In the genomic region with DNA sequence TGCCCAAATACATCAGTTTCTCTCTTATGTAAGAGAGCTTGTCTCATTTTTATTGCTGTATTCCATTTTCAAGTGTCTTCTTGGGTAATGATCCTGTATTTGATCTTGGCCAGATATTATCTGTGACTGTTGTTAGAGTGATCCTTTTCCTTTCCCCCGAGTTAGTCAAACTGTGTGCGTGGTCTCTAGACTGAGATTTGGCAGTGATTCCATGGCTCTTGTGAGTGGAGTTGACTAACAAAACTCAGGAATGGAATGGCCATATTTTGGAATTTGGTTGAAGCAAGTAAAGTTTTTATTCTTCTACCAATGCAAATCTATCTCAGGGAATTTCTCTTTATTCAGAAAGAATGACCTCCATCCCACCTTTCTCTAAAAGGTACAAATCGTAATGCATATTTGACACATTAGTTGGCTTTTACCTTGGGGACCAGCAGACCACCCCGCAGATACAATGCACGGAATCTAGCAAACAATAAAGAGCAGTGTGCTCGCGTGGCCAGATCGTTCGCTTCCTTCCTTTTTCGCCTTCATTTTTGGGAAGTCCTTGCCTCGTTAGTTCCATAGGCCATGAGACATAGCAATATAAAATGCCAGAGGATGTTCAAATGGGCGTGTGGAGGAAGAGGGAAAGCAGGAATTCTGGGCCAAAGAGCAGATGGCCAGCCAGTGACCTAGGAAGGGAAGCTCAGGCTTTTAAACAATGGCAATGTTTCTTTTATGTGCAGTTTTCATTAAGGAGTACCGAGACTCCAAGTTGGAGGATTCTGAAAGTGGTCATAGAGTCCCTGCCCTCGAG, we compare ENCODE assay signal across 21 cellular contexts. TPM values are rescaled to one million over a fixed set of nuclear protein-coding genes. Genes with fewer than 3 reads are reported as not detected.
DNase-seq lines count a peak whose midpoint lies in the region; ATAC-seq and TF ChIP-seq lines count a peak whose summit lies in the region.
"Had no signal": no experiment of that assay in that cellular context is flagged by ENCODE, and none has a peak within 500 bp of the region (broad histone marks: within the 10 kb centered on the region; RNA-seq: fewer than 3 reads in every experiment).

No MANE protein-coding gene starts in this region.

- TF ChIP-seq CTCF in fibroblast of the aortic adventitia (IDR thresholded peaks at IDR 0.05; ENCODE audit: insufficient read depth, low read length) (no peak), vagina (IDR thresholded peaks at IDR 0.05) (no peak)

- H4K91ac ChIP-seq in trophoblast cell (ENCODE audit: low read depth, low read length), result no peak overlapping the region

- DNase-seq in fibroblast of the aortic adventitia (ENCODE audit: low read depth) (peak; percentile 30), trophoblast cell (no peak), vagina (ENCODE audit: extremely low spot score in 2 of 2) (no peak), T-helper 17 cell (no peak)
- DNase-seq in stimulated activated naive CD8-positive, alpha-beta T cell treated with anti-CD3 and anti-CD28 coated beads, Interleukin-15, Interleukin-2, amounts not matched to agents 100 U/mL and 50 U/mL, for 24 hours, result no peak
- DNase-seq: activated CD4-positive, alpha-beta memory T cell treated with anti-CD3 and anti-CD28 coated beads for 36 hours; activated naive CD4-positive, alpha-beta T cell treated with anti-CD3 and anti-CD28 coated beads for 36 hours; activated T-cell treated with anti-CD3 and anti-CD28 coated beads, Interleukin-2, amount 50 U/mL, for 1 hour; CD4-positive, alpha-beta memory T cell; DMS153; NCI-H187; NCI-H2227 treated with DMSO at 0.1 percent for 48 hours; PC-9; SJCRH30; stimulated activated CD4-positive, alpha-beta T cell treated with anti-CD3 and anti-CD28 coated beads, Interleukin-1b, Interleukin-23, amount 100 ng/mL, for 48 hours had no signal

- no peak overlapping the region for H3K23ac ChIP-seq in trophoblast cell (ENCODE audit: low read length)

- H3K4me1 Mint-ChIP-seq in T-helper 17 cell, result peaks cover 68% of the 10 kb centered on the region

- H3K27me3 Mint-ChIP-seq in T-helper 17 cell, result no peaks in the 10 kb centered on the region
- H3K27me3 Mint-ChIP-seq: activated CD4-positive, alpha-beta memory T cell treated with anti-CD3 and anti-CD28 coated beads for 36 hours; CD4-positive, alpha-beta memory T cell; stimulated activated naive CD8-positive, alpha-beta T cell treated with anti-CD3 and anti-CD28 coated beads, Interleukin-15, Interleukin-2, amounts not matched to agents 100 ng/mL and 50 ng/mL, for 24 hours had no signal

- no peak overlapping the region for H4K8ac ChIP-seq in trophoblast cell (ENCODE audit: low read depth, low read length)

- no peak overlapping the region for H2BK120ac ChIP-seq in trophoblast cell (ENCODE audit: insufficient read depth, low read length, poor library complexity)

- peaks cover 85 to 100% (median 98%) of the 10 kb centered on the region in 11 experiments for H4K20me1 ChIP-seq in BLaER1 treated with 17β-estradiol and CSF1 and Interleukin-3, amounts not matched to agents 10 nM and 100 nM

- H3K27me3 ChIP-seq in BLaER1 treated with 17β-estradiol and CSF1 and Interleukin-3, amounts not matched to agents 10 nM and 100 nM, result no peaks in the 10 kb centered on the region
- H3K27me3 ChIP-seq in trophoblast cell (ENCODE audit: insufficient read depth, low read length), result no peaks in the 10 kb centered on the region
- no peaks in the 10 kb centered on the region for H3K27me3 ChIP-seq in vagina
- H3K27me3 ChIP-seq: ovary, SJCRH30 had no signal

- H3K14ac ChIP-seq in trophoblast cell (ENCODE audit: low read length), result no peak overlapping the region

- H3K4me1 ChIP-seq in BLaER1 treated with 17β-estradiol and CSF1 and Interleukin-3, amounts not matched to agents 10 nM and 100 nM, result peaks cover 19 to 100% (median 52%) of the 10 kb centered on the region in 10 experiments; a peak in 19 of 20 replicates
- peaks cover 16 to 21% of the 10 kb centered on the region in 2 experiments for H3K4me1 ChIP-seq in trophoblast cell (ENCODE audit: control insufficient read depth in 1 of 2, insufficient read depth in 2 of 2, low read length in 2 of 2)
- peaks cover 38% of the 10 kb centered on the region for H3K4me1 ChIP-seq in vagina
- H3K4me1 ChIP-seq: SJCRH30 had no signal

- no peak overlapping the region for H2BK12ac ChIP-seq in trophoblast cell (ENCODE audit: low read length)

- no peak overlapping the region for H2AFZ ChIP-seq in trophoblast cell (ENCODE audit: insufficient read depth, low read length, poor library complexity)
- H2AFZ ChIP-seq: PC-9 had no signal

- intact Hi-C loops in vagina (cut with DNase I), result no loop called here

- H3K4me3 ChIP-seq in BLaER1 treated with 17β-estradiol and CSF1 and Interleukin-3, amounts not matched to agents 10 nM and 100 nM, result no peak overlapping the region
- H3K4me3 ChIP-seq in fibroblast of the aortic adventitia (ENCODE audit: low read depth, low read length) (no peak overlapping the region), trophoblast cell (ENCODE audit: low read depth, low read length) (no peak overlapping the region), vagina (no peak overlapping the region)
- H3K4me3 ChIP-seq: ovary, PC-9, SJCRH30 had no signal

- peaks cover 3% of the 10 kb centered on the region for H3K36me3 Mint-ChIP-seq in T-helper 17 cell (ENCODE audit: low read depth)
- H3K36me3 Mint-ChIP-seq: WTC11 had no signal

- H3K9ac ChIP-seq in BLaER1 treated with 17β-estradiol and CSF1 and Interleukin-3, amounts not matched to agents 10 nM and 100 nM, result no peak overlapping the region
- no peak overlapping the region for H3K9ac ChIP-seq in trophoblast cell (ENCODE audit: low read length)

- H3K27ac ChIP-seq in BLaER1 treated with 17β-estradiol and CSF1 and Interleukin-3, amounts not matched to agents 10 nM and 100 nM, result 0 out of 22 replicates have a peak overlapping the region, but pooled peaks of 1 of the 11 experiments have one; percentile 2
- H3K27ac ChIP-seq in KOPT-K1 (ENCODE audit: low read depth, low read length, poor library complexity, severe bottlenecking) (peak overlapping the region; percentile 53), trophoblast cell (ENCODE audit: low read depth, low read length) (no peak overlapping the region), vagina (no peak overlapping the region)
- H3K27ac ChIP-seq: PC-9, SJCRH30 had no signal

- ATAC-seq in GM18511 (IDR thresholded peaks at IDR 0.05; ENCODE audit: unreplicated experiment), result no peak
- no peak for ATAC-seq in stimulated activated naive CD8-positive, alpha-beta T cell treated with anti-CD3 and anti-CD28 coated beads, Interleukin-15, Interleukin-2, amounts not matched to agents 100 U/mL and 50 U/mL, for 24 hours
- ATAC-seq in T-helper 17 cell, result no peak
- ATAC-seq: WTC11 had no signal

- H3K4me3 Mint-ChIP-seq in T-helper 17 cell, result no peak overlapping the region
- H3K4me3 Mint-ChIP-seq: activated CD4-positive, alpha-beta memory T cell treated with anti-CD3 and anti-CD28 coated beads for 36 hours; activated naive CD4-positive, alpha-beta T cell treated with anti-CD3 and anti-CD28 coated beads for 36 hours; stimulated activated naive CD8-positive, alpha-beta T cell treated with anti-CD3 and anti-CD28 coated beads, Interleukin-15, Interleukin-2, amounts not matched to agents 100 ng/mL and 50 ng/mL, for 24 hours; WTC11 had no signal

- no peaks in the 10 kb centered on the region for H3K9me3 ChIP-seq in BLaER1 treated with 17β-estradiol and CSF1 and Interleukin-3, amounts not matched to agents 10 nM and 100 nM (replicated peaks in 1 of 11)
- no peaks in the 10 kb centered on the region for H3K9me3 ChIP-seq in KOPT-K1 (ENCODE audit: insufficient read depth, low read length, poor library complexity, severe bottlenecking)
- H3K9me3 ChIP-seq in trophoblast cell (ENCODE audit: insufficient read depth, low read depth, low read length), result no peaks in the 10 kb centered on the region
- H3K9me3 ChIP-seq in vagina, result no peaks in the 10 kb centered on the region
- no peaks in the 10 kb centered on the region for H3K9me3 ChIP-seq in T-helper 17 cell (ENCODE audit: control insufficient read depth, low read length, poor library complexity, severe bottlenecking)
- H3K9me3 ChIP-seq: ovary, SJCRH30 had no signal

- no peak overlapping the region for H3K18ac ChIP-seq in trophoblast cell (ENCODE audit: low read length)

- no CpG with 5 or more reads among the region's 14 CpGs for WGBS in trophoblast cell (ENCODE audit: extremely low coverage, insufficient coverage, insufficient read length)

- H3K79me2 ChIP-seq in trophoblast cell (ENCODE audit: control insufficient read depth, insufficient read depth, low read length, poor library complexity), result peaks cover 7% of the 10 kb centered on the region

- no peak for TF ChIP-seq POLR2A in vagina (IDR thresholded peaks at IDR 0.05)

- no peak overlapping the region for H4K12ac ChIP-seq in trophoblast cell (ENCODE audit: low read depth, low read length)

- no peak overlapping the region for H2BK5ac ChIP-seq in trophoblast cell (ENCODE audit: low read depth, low read length, poor library complexity)

- H3K27ac Mint-ChIP-seq in T-helper 17 cell, result no peak overlapping the region
- H3K27ac Mint-ChIP-seq: activated CD4-positive, alpha-beta memory T cell treated with anti-CD3 and anti-CD28 coated beads for 36 hours; activated naive CD4-positive, alpha-beta T cell treated with anti-CD3 and anti-CD28 coated beads for 36 hours; stimulated activated naive CD8-positive, alpha-beta T cell treated with anti-CD3 and anti-CD28 coated beads, Interleukin-15, Interleukin-2, amounts not matched to agents 100 ng/mL and 50 ng/mL, for 24 hours; WTC11 had no signal

- no peaks in the 10 kb centered on the region for H3K79me1 ChIP-seq in trophoblast cell (ENCODE audit: low read length)

- peaks cover 20 to 72% (median 36%) of the 10 kb centered on the region in 11 experiments for H3K36me3 ChIP-seq in BLaER1 treated with 17β-estradiol and CSF1 and Interleukin-3, amounts not matched to agents 10 nM and 100 nM
- H3K36me3 ChIP-seq in KOPT-K1 (ENCODE audit: insufficient read depth, low read length) (peaks cover 12% of the 10 kb centered on the region; the same call in 1 of the 2 replicates), trophoblast cell (ENCODE audit: control insufficient read depth in 1 of 2, insufficient read depth in 2 of 2, low read length in 2 of 2) (no peaks in the 10 kb centered on the region), vagina (no peaks in the 10 kb centered on the region)
- H3K36me3 ChIP-seq: ovary, SJCRH30 had no signal

- H3K4ac ChIP-seq in trophoblast cell (ENCODE audit: low read depth, low read length), result peak overlapping the region; percentile 9

- H3K4me2 ChIP-seq in BLaER1 treated with 17β-estradiol and CSF1 and Interleukin-3, amounts not matched to agents 10 nM and 100 nM, result peak overlapping the region; percentile 6 to 71 (median 47); a peak in 19 of 22 replicates
- no peak overlapping the region for H3K4me2 ChIP-seq in trophoblast cell (ENCODE audit: low read length)
- H3K4me2 ChIP-seq: PC-9 had no signal

- no peak overlapping the region for H2AK5ac ChIP-seq in trophoblast cell (ENCODE audit: low read length)

RNA-seq across cellular contexts. Expression of gene ETV6, which starts 24.4 kb away (rescaled TPM):
- total RNA-seq in fibroblast of the aortic adventitia (ENCODE audit: low replicate concordance) (6.1 and 14.7 TPM in 2 replicates), vagina (14.7 TPM), T-helper 17 cell (10 to 100 TPM; 57.3 to 60.6 TPM)
- polyA plus RNA-seq in trophoblast cell (2013), result 8.4 and 9.1 TPM in 2 replicates
